16 cellular contexts compared by ENCODE assay signal in the genomic region with DNA sequence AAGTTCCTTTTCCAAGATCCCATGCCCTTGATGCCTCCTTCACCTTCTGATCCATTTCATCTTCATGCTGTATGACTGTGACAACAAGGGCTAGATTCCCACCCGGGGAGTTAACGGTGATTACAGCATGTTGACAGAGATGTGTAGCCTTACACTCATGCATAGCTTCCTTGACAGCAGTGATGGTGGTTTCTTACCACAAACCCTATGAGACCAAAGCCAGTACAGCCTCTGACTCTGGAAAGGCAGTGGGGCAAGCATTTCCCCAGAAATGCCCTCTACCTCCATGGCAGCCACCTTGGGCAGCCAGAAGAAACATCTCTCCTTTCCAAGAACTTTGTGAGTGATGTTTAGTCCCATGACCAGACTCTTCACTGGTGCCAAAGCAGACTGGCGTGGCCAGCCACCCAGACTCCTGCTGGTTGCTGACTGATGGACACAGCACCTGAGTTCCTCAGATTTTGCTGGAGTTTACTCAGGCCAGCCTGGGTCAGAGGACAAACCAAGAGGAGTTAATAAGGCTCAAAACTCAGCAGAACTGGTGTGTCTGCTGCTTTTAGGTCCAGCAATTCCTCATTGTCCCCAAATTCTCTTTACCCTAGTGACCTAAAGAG.
A peak's percentile ranks its signal among the peaks of the same experiment; 100 is the strongest.
DNase-seq lines count a peak whose midpoint lies in the region; ATAC-seq and TF ChIP-seq lines count a peak whose summit lies in the region.
"Had no signal": no experiment of that assay in that cellular context is flagged by ENCODE, and none has a peak within 500 bp of the region (broad histone marks: within the 10 kb centered on the region; RNA-seq: fewer than 3 reads in every experiment).

No MANE protein-coding gene starts in this region.

- H3K4me1 ChIP-seq in ascending aorta (peaks cover 0 to 14% of the 10 kb centered on the region in 2 donors), thoracic aorta (ENCODE audit: control insufficient read depth in 1 of 2, low read depth in 2 of 2) (peaks cover 13 to 40% of the 10 kb centered on the region in 2 donors)
- H3K4me1 ChIP-seq: BE2C, HAP-1 had no signal

- TF ChIP-seq CTCF in ascending aorta (IDR thresholded peaks at IDR 0.05): no peak
- no peak for TF ChIP-seq CTCF in thoracic aorta (IDR thresholded peaks at IDR 0.05)

- H3K36me3 ChIP-seq in MG63: no peaks in the 10 kb centered on the region
- no peaks in the 10 kb centered on the region for H3K36me3 ChIP-seq in ascending aorta
- no peaks in the 10 kb centered on the region for H3K36me3 ChIP-seq in thoracic aorta
- H3K36me3 ChIP-seq: BE2C, HAP-1 had no signal

- H3K9me3 ChIP-seq in MG63 (no peaks in the 10 kb centered on the region), ascending aorta (no peaks in the 10 kb centered on the region), thoracic aorta (no peaks in the 10 kb centered on the region)
- H3K9me3 ChIP-seq: BE2C, HAP-1 had no signal

- H3K4me3 ChIP-seq in MG63 (no peak overlapping the region), ascending aorta (no peak overlapping the region), thoracic aorta (no peak overlapping the region)
- H3K4me3 ChIP-seq: GM12878, GM23248, HAP-1 had no signal

- intact Hi-C loops in ascending aorta (cut with DNase I): no loop called here

- H3K27me3 ChIP-seq in MG63 (no peaks in the 10 kb centered on the region), ascending aorta (no peaks in the 10 kb centered on the region), thoracic aorta (replicated peaks; ENCODE audit: insufficient read depth) (no peaks in the 10 kb centered on the region)

- peak overlapping the region; percentile 18 to 57 for H3K27ac ChIP-seq in ascending aorta
- peak overlapping the region; percentile 15 to 44 for H3K27ac ChIP-seq in thoracic aorta
- H3K27ac ChIP-seq: GM23248 had no signal

- DNase-seq in MG63 (peak; percentile 66), ascending aorta (ENCODE audit: low spot score in 2 of 2) (no peak), thoracic aorta (ENCODE audit: low spot score) (no peak), NCI-H82 treated with DMSO at 0.1 percent for 48 hours (lab: John Stamatoyannopoulos, UW; ENCODE audit: unreplicated experiment) (no peak), NCI-H774 (lab: John Stamatoyannopoulos, UW) (no peak)
- DNase-seq in activated CD4-positive, alpha-beta T cell treated with anti-CD3 and anti-CD28 coated beads, Interleukin-2, amount 50 U/mL, for 1 hour: no peak
- DNase-seq: ACHN; BE2C; CD4-positive, alpha-beta memory T cell; DMS53; DND-41; EL; GM23248 had no signal

- no peak for ATAC-seq in thoracic aorta (ENCODE audit: insufficient number of reproducible peaks, low FRiP score, low read depth)
- ATAC-seq: GM12878, HepG2 had no signal
